ENCODE assay signal across 1 cellular context in the genomic region with DNA sequence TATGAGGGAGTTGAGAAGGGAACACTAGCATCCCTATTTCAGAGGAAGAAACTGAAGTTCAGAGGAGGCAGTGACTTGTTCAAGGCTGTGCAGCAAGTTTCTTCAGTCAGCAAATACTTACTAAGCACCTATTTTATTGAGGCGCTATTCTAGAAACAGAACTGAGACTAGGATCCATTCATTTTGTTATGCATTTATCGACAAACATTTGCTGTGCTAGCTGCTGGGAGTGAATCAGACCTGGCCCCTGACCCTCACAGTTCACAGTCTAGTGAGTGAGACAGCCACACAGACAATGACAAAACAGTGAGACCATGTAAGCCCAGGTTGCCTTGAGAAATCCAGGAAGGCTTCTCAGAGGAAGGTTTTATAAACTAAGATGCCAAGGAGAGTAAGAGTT.
TF ChIP-seq lines count a peak whose summit lies in the region.

No MANE protein-coding gene starts in this region.

TF ChIP-seq in GM23338, 12 proteins besides CTCF, POLR2A, EP300 and RAD21 (continued from another document):
- TF ChIP-seq, protein P1, sequence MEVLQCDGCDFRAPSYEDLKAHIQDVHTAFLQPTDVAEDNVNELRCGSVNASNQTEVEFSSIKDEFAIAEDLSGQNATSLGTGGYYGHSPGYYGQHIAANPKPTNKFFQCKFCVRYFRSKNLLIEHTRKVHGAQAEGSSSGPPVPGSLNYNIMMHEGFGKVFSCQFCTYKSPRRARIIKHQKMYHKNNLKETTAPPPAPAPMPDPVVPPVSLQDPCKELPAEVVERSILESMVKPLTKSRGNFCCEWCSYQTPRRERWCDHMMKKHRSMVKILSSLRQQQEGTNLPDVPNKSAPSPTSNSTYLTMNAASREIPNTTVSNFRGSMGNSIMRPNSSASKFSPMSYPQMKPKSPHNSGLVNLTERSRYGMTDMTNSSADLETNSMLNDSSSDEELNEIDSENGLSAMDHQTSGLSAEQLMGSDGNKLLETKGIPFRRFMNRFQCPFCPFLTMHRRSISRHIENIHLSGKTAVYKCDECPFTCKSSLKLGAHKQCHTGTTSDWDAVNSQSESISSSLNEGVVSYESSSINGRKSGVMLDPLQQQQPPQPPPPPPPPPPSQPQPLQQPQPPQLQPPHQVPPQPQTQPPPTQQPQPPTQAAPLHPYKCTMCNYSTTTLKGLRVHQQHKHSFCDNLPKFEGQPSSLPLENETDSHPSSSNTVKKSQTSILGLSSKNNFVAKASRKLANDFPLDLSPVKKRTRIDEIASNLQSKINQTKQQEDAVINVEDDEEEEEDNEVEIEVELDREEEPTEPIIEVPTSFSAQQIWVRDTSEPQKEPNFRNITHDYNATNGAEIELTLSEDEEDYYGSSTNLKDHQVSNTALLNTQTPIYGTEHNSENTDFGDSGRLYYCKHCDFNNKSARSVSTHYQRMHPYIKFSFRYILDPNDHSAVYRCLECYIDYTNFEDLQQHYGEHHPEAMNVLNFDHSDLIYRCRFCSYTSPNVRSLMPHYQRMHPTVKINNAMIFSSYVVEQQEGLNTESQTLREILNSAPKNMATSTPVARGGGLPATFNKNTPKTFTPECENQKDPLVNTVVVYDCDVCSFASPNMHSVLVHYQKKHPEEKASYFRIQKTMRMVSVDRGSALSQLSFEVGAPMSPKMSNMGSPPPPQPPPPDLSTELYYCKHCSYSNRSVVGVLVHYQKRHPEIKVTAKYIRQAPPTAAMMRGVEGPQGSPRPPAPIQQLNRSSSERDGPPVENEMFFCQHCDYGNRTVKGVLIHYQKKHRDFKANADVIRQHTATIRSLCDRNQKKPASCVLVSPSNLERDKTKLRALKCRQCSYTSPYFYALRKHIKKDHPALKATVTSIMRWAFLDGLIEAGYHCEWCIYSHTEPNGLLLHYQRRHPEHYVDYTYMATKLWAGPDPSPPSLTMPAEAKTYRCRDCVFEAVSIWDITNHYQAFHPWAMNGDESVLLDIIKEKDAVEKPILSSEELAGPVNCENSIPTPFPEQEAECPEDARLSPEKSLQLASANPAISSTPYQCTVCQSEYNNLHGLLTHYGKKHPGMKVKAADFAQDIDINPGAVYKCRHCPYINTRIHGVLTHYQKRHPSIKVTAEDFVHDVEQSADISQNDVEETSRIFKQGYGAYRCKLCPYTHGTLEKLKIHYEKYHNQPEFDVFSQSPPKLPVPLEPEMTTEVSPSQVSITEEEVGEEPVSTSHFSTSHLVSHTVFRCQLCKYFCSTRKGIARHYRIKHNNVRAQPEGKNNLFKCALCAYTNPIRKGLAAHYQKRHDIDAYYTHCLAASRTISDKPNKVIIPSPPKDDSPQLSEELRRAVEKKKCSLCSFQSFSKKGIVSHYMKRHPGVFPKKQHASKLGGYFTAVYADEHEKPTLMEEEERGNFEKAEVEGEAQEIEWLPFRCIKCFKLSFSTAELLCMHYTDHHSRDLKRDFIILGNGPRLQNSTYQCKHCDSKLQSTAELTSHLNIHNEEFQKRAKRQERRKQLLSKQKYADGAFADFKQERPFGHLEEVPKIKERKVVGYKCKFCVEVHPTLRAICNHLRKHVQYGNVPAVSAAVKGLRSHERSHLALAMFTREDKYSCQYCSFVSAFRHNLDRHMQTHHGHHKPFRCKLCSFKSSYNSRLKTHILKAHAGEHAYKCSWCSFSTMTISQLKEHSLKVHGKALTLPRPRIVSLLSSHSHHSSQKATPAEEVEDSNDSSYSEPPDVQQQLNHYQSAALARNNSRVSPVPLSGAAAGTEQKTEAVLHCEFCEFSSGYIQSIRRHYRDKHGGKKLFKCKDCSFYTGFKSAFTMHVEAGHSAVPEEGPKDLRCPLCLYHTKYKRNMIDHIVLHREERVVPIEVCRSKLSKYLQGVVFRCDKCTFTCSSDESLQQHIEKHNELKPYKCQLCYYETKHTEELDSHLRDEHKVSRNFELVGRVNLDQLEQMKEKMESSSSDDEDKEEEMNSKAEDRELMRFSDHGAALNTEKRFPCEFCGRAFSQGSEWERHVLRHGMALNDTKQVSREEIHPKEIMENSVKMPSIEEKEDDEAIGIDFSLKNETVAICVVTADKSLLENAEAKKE (CRISPR knock-in tag; IDR thresholded peaks at IDR 0.05) = no peak
- TF ChIP-seq NANOG (IDR thresholded peaks at IDR 0.05; ENCODE audit: borderline replicate concordance) = no peak
- TF ChIP-seq CREB1 (CRISPR knock-in tag; IDR thresholded peaks at IDR 0.05; ENCODE audit: low read depth) = no peak
- no peak for TF ChIP-seq ZNF114 (CRISPR knock-in tag; IDR thresholded peaks at IDR 0.05)
- no peak for TF ChIP-seq EZH2 (IDR thresholded peaks at IDR 0.05; ENCODE audit: low read depth, unreplicated experiment)
